Comparison of ENCODE assay signal across 16 cellular contexts in genomic region chr1:98322966-98323365, GRCh38.
A peak's percentile ranks its signal among the peaks of the same experiment; 100 is the strongest.
DNase-seq lines count a peak whose midpoint lies in the region; ATAC-seq and TF ChIP-seq lines count a peak whose summit lies in the region.
"Had no signal": no experiment of that assay in that cellular context is flagged by ENCODE, and none has a peak within 500 bp of the region (broad histone marks: within the 10 kb centered on the region; RNA-seq: fewer than 3 reads in every experiment).

No MANE protein-coding gene starts in this region.

- CTCF ChIA-PET in Calu3 (lab: Charles Lee) (no interaction called here), Panc1 (lab: Charles Lee) (no interaction called here)

- H3K9me3 ChIP-seq in Panc1 (ENCODE audit: control insufficient read depth, insufficient read depth, low read depth, low read length): peaks cover 4% of the 10 kb centered on the region; the same call in 1 of the 2 replicates
- no peaks in the 10 kb centered on the region for H3K9me3 ChIP-seq in neutrophil
- H3K9me3 ChIP-seq: BE2C had no signal

- no peak for DNase-seq in Calu3
- no peak for DNase-seq in Panc1 (ENCODE audit: low read depth, low spot score)
- peak; percentile 63 for DNase-seq in dedifferentiated amniotic fluid mesenchymal stem cell (ENCODE audit: extremely low spot score)
- no peak for DNase-seq in CD1c-positive myeloid dendritic cell (ENCODE audit: extremely low spot score)
- DNase-seq in NCI-H1105 (lab: John Stamatoyannopoulos, UW): no peak
- DNase-seq in HuH-7 (ENCODE audit: low spot score): no peak
- DNase-seq: activated CD8-positive, alpha-beta memory T cell treated with anti-CD3 and anti-CD28 coated beads, Interleukin-2, amount 50 U/mL, for 4 hours; activated naive CD4-positive, alpha-beta T cell treated with anti-CD3 and anti-CD28 coated beads, Interleukin-2, amount 10 ng/mL, durations not matched to agents 7 days and 5 days; BE2C; immature natural killer cell; NCI-H1092 treated with DMSO at 0.1 percent for 48 hours; Right ventricle myocardium superior; stimulated activated CD4-positive, alpha-beta T cell treated with anti-CD3 and anti-CD28 coated beads, Interleukin-2, amount 100 ng/mL, for 48 hours had no signal

- H3K4me1 ChIP-seq in Panc1 (ENCODE audit: control insufficient read depth, insufficient read depth, low read length) (no peaks in the 10 kb centered on the region), neutrophil (ENCODE audit: control insufficient read depth in 1 of 2, insufficient read depth in 1 of 2, low read depth in 1 of 2, low read length in 1 of 2) (peaks cover 24 to 28% of the 10 kb centered on the region in 2 experiments)
- H3K4me1 ChIP-seq: BE2C had no signal

- in situ Hi-C loops in Panc1 (cut with HindIII; ENCODE audit: low pct_unique_long_range_greater_than_20kb, low sequenced_read_pairs): no loop called here

- H3K4me1 Mint-ChIP-seq in Calu3 (ENCODE audit: low read depth, unreplicated experiment): peaks cover 51% of the 10 kb centered on the region
- H3K4me1 Mint-ChIP-seq: stimulated activated memory B cell treated with anti-CD40 and anti-IgM and Interleukin-4, amounts not matched to agents 10 μg/mL and 1 μg/mL and 100 μg/mL, for 72 hours had no signal

- H3K36me3 ChIP-seq in Panc1 (ENCODE audit: control insufficient read depth, insufficient read depth, low read length) (no peaks in the 10 kb centered on the region), neutrophil (no peaks in the 10 kb centered on the region)
- H3K36me3 ChIP-seq: BE2C had no signal

- H3K27ac ChIP-seq in Panc1 (ENCODE audit: low read length) (peak overlapping the region; percentile 82), neutrophil (peak overlapping the region; percentile 78)

- H3K27me3 Mint-ChIP-seq in Calu3 (ENCODE audit: unreplicated experiment): no peaks in the 10 kb centered on the region
- H3K27me3 Mint-ChIP-seq: activated naive CD4-positive, alpha-beta T cell treated with anti-CD3 and anti-CD28 coated beads, Interleukin-2, amount 10 ng/mL, durations not matched to agents 7 days and 5 days; stimulated activated memory B cell treated with anti-CD40 and anti-IgM and Interleukin-4, amounts not matched to agents 10 μg/mL and 1 μg/mL and 100 μg/mL, for 72 hours had no signal

- no peaks in the 10 kb centered on the region for H3K27me3 ChIP-seq in Panc1 (ENCODE audit: control insufficient read depth, insufficient read depth, low read length)
- H3K27me3 ChIP-seq in neutrophil: no peaks in the 10 kb centered on the region
- H3K27me3 ChIP-seq: BE2C had no signal

- intact Hi-C loops in Calu3 (cut with micrococcal nuclease; ENCODE audit: unreplicated experiment): loop anchor here (1.0 to 10.0 kb wide), 3 partner anchors 113 to 268 kb away; no protein-coding TSS in a partner anchor
- intact Hi-C loops in Panc1 (cut with micrococcal nuclease; ENCODE audit: unreplicated experiment): no loop called here

- BruUV-seq in Calu3 (replicated peaks; lab: Mats Ljungman, UMichigan) (no TSS peak), Panc1 (replicated peaks; lab: Mats Ljungman, UMichigan) (no TSS peak)

- TF ChIP-seq CTCF in Calu3 (IDR thresholded peaks at IDR 0.05; ENCODE audit: unreplicated experiment) (no peak), Panc1 (IDR thresholded peaks at IDR 0.05) (no peak), neutrophil (IDR thresholded peaks at IDR 0.05) (no peak)

- POLR2A ChIA-PET in Panc1 (lab: Charles Lee): no interaction called here

- peaks cover 8% of the 10 kb centered on the region for H3K9me3 Mint-ChIP-seq in Calu3 (ENCODE audit: low read depth, unreplicated experiment)
- H3K9me3 Mint-ChIP-seq: activated naive CD4-positive, alpha-beta T cell treated with anti-CD3 and anti-CD28 coated beads, Interleukin-2, amount 10 ng/mL, durations not matched to agents 7 days and 5 days; immature natural killer cell had no signal

- H3K4me3 ChIP-seq in Panc1 (ENCODE audit: low read depth in 2 of 2, low read length in 2 of 2): no peak overlapping the region
- no peak overlapping the region for H3K4me3 ChIP-seq in neutrophil (ENCODE audit: low read depth in 1 of 2, low read length in 1 of 2)

- H3K36me3 Mint-ChIP-seq in Calu3 (ENCODE audit: insufficient read depth, unreplicated experiment): peaks cover 7% of the 10 kb centered on the region
- H3K36me3 Mint-ChIP-seq: activated naive CD4-positive, alpha-beta T cell treated with anti-CD3 and anti-CD28 coated beads, Interleukin-2, amount 10 ng/mL, durations not matched to agents 7 days and 5 days; stimulated activated memory B cell treated with anti-CD40 and anti-IgM and Interleukin-4, amounts not matched to agents 10 μg/mL and 1 μg/mL and 100 μg/mL, for 72 hours had no signal

- ATAC-seq in Panc1 (no peak), GM21528 (IDR thresholded peaks at IDR 0.05; ENCODE audit: low FRiP score, unreplicated experiment) (no peak)
- ATAC-seq: stimulated activated memory B cell treated with anti-CD40 and anti-IgM and Interleukin-4, amounts not matched to agents 10 μg/mL and 1 μg/mL and 100 μg/mL, for 72 hours had no signal

- peak overlapping the region; percentile 29 for H3K4me3 Mint-ChIP-seq in Calu3 (ENCODE audit: low read depth, unreplicated experiment)
- H3K4me3 Mint-ChIP-seq: activated naive CD4-positive, alpha-beta T cell treated with anti-CD3 and anti-CD28 coated beads, Interleukin-2, amount 10 ng/mL, durations not matched to agents 7 days and 5 days; stimulated activated memory B cell treated with anti-CD40 and anti-IgM and Interleukin-4, amounts not matched to agents 10 μg/mL and 1 μg/mL and 100 μg/mL, for 72 hours had no signal

- peak overlapping the region; percentile 92 for H3K27ac Mint-ChIP-seq in Calu3 (ENCODE audit: unreplicated experiment)
- H3K27ac Mint-ChIP-seq: activated naive CD4-positive, alpha-beta T cell treated with anti-CD3 and anti-CD28 coated beads, Interleukin-2, amount 10 ng/mL, durations not matched to agents 7 days and 5 days; stimulated activated memory B cell treated with anti-CD40 and anti-IgM and Interleukin-4, amounts not matched to agents 10 μg/mL and 1 μg/mL and 100 μg/mL, for 72 hours had no signal
